1 cellular context compared by ENCODE assay signal in the genomic region with DNA sequence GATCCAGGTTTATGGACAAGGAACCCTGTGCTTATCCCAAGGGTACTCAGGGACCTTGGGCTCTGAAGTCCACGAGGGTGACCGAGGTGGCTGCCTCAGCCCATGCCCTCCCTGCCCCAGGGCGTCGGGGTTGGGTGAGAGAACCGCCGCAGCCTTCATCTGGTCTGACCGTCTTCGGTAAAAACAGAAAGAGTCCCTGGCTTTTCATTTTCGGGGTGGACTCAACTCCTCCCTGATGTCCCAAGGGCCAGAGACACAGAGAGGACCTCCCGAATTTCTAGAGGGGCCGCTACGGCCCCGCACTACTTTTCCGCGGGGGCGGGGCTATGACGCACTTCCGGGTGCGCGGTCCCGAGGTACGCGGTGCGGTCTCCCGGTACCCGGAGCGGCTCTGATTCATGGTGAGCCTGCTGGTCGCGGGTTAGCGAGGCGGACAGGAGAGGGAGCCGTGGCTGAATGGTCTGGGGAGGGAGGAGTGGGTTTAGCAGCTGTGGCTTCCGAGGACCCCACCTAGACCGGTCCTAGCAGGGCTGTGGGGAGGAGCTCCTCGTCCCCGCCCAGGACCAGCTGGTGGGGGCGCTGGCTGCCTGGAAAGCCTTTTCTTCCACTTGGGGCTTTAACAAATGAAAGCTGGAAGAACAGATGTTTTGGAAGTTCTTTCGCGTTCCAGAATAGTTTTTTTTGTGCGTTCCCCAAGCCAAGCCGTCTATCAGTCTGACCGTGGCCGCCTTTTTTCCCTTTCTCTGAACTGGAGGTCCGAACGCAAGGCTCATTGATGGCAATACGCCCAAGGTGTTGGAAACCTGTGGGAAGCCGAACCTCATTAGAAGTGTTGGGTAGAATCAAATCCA.
TF ChIP-seq lines count a peak whose summit lies in the region.

A gene (plus strand): TSS at position 334 of the 851 bp plus-strand sequence. CDS start 7,233 bp downstream, outside the sequence.

TF ChIP-seq in K562, 482 proteins besides CTCF, POLR2A, EP300 and RAD21 (continued from another document and continues in another):
- TF ChIP-seq, protein P1, sequence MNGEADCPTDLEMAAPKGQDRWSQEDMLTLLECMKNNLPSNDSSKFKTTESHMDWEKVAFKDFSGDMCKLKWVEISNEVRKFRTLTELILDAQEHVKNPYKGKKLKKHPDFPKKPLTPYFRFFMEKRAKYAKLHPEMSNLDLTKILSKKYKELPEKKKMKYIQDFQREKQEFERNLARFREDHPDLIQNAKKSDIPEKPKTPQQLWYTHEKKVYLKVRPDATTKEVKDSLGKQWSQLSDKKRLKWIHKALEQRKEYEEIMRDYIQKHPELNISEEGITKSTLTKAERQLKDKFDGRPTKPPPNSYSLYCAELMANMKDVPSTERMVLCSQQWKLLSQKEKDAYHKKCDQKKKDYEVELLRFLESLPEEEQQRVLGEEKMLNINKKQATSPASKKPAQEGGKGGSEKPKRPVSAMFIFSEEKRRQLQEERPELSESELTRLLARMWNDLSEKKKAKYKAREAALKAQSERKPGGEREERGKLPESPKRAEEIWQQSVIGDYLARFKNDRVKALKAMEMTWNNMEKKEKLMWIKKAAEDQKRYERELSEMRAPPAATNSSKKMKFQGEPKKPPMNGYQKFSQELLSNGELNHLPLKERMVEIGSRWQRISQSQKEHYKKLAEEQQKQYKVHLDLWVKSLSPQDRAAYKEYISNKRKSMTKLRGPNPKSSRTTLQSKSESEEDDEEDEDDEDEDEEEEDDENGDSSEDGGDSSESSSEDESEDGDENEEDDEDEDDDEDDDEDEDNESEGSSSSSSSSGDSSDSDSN (IDR thresholded peaks at IDR 0.05; ENCODE audit: borderline replicate concordance in 1 of 2, low read depth in 2 of 2, low read length in 2 of 2) = peak; percentile 25 to 59; a peak in 1 of 4 replicates
- peak; percentile 27; the same call in 1 of the 2 replicates for TF ChIP-seq KLF1 (tag; IDR thresholded peaks at IDR 0.05)
- TF ChIP-seq DDX20 (tag; IDR thresholded peaks at IDR 0.05; ENCODE audit: low read depth) = no peak
- TF ChIP-seq, protein P2, sequence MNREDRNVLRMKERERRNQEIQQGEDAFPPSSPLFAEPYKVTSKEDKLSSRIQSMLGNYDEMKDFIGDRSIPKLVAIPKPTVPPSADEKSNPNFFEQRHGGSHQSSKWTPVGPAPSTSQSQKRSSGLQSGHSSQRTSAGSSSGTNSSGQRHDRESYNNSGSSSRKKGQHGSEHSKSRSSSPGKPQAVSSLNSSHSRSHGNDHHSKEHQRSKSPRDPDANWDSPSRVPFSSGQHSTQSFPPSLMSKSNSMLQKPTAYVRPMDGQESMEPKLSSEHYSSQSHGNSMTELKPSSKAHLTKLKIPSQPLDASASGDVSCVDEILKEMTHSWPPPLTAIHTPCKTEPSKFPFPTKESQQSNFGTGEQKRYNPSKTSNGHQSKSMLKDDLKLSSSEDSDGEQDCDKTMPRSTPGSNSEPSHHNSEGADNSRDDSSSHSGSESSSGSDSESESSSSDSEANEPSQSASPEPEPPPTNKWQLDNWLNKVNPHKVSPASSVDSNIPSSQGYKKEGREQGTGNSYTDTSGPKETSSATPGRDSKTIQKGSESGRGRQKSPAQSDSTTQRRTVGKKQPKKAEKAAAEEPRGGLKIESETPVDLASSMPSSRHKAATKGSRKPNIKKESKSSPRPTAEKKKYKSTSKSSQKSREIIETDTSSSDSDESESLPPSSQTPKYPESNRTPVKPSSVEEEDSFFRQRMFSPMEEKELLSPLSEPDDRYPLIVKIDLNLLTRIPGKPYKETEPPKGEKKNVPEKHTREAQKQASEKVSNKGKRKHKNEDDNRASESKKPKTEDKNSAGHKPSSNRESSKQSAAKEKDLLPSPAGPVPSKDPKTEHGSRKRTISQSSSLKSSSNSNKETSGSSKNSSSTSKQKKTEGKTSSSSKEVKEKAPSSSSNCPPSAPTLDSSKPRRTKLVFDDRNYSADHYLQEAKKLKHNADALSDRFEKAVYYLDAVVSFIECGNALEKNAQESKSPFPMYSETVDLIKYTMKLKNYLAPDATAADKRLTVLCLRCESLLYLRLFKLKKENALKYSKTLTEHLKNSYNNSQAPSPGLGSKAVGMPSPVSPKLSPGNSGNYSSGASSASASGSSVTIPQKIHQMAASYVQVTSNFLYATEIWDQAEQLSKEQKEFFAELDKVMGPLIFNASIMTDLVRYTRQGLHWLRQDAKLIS (CRISPR knock-in tag; IDR thresholded peaks at IDR 0.05) = peak; percentile 66; the same call in 1 of the 2 replicates
- no peak for TF ChIP-seq ZNF175 (CRISPR knock-in tag; IDR thresholded peaks at IDR 0.05; ENCODE audit: low read depth)
- TF ChIP-seq HNRNPK (IDR thresholded peaks at IDR 0.05; ENCODE audit: low read depth, low read length, poor library complexity, severe bottlenecking) = no peak
- 0 out of 2 replicates have a peak, but pooled peaks have one; percentile 55 for TF ChIP-seq XRCC5 (IDR thresholded peaks at IDR 0.05; ENCODE audit: low read depth, low read length)
- TF ChIP-seq, protein P3, sequence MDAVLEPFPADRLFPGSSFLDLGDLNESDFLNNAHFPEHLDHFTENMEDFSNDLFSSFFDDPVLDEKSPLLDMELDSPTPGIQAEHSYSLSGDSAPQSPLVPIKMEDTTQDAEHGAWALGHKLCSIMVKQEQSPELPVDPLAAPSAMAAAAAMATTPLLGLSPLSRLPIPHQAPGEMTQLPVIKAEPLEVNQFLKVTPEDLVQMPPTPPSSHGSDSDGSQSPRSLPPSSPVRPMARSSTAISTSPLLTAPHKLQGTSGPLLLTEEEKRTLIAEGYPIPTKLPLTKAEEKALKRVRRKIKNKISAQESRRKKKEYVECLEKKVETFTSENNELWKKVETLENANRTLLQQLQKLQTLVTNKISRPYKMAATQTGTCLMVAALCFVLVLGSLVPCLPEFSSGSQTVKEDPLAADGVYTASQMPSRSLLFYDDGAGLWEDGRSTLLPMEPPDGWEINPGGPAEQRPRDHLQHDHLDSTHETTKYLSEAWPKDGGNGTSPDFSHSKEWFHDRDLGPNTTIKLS (IDR thresholded peaks at IDR 0.05; ENCODE audit: borderline replicate concordance, low read depth) = peak; percentile 81
- TF ChIP-seq ZBTB17 (CRISPR knock-in tag; IDR thresholded peaks at IDR 0.05) = peak; percentile 35; the same call in 1 of the 2 replicates
- TF ChIP-seq EHMT2 (IDR thresholded peaks at IDR 0.05) = peak; percentile 62; the same call in 1 of the 2 replicates
- TF ChIP-seq RHOXF2B (CRISPR knock-in tag; conservative IDR thresholded peaks at IDR 0.05) = no peak
- TF ChIP-seq, protein P4, sequence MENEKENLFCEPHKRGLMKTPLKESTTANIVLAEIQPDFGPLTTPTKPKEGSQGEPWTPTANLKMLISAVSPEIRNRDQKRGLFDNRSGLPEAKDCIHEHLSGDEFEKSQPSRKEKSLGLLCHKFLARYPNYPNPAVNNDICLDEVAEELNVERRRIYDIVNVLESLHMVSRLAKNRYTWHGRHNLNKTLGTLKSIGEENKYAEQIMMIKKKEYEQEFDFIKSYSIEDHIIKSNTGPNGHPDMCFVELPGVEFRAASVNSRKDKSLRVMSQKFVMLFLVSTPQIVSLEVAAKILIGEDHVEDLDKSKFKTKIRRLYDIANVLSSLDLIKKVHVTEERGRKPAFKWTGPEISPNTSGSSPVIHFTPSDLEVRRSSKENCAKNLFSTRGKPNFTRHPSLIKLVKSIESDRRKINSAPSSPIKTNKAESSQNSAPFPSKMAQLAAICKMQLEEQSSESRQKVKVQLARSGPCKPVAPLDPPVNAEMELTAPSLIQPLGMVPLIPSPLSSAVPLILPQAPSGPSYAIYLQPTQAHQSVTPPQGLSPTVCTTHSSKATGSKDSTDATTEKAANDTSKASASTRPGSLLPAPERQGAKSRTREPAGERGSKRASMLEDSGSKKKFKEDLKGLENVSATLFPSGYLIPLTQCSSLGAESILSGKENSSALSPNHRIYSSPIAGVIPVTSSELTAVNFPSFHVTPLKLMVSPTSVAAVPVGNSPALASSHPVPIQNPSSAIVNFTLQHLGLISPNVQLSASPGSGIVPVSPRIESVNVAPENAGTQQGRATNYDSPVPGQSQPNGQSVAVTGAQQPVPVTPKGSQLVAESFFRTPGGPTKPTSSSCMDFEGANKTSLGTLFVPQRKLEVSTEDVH (IDR thresholded peaks at IDR 0.05; ENCODE audit: low read depth, partially characterized antibody) = peak; percentile 91
- TF ChIP-seq, protein P5, sequence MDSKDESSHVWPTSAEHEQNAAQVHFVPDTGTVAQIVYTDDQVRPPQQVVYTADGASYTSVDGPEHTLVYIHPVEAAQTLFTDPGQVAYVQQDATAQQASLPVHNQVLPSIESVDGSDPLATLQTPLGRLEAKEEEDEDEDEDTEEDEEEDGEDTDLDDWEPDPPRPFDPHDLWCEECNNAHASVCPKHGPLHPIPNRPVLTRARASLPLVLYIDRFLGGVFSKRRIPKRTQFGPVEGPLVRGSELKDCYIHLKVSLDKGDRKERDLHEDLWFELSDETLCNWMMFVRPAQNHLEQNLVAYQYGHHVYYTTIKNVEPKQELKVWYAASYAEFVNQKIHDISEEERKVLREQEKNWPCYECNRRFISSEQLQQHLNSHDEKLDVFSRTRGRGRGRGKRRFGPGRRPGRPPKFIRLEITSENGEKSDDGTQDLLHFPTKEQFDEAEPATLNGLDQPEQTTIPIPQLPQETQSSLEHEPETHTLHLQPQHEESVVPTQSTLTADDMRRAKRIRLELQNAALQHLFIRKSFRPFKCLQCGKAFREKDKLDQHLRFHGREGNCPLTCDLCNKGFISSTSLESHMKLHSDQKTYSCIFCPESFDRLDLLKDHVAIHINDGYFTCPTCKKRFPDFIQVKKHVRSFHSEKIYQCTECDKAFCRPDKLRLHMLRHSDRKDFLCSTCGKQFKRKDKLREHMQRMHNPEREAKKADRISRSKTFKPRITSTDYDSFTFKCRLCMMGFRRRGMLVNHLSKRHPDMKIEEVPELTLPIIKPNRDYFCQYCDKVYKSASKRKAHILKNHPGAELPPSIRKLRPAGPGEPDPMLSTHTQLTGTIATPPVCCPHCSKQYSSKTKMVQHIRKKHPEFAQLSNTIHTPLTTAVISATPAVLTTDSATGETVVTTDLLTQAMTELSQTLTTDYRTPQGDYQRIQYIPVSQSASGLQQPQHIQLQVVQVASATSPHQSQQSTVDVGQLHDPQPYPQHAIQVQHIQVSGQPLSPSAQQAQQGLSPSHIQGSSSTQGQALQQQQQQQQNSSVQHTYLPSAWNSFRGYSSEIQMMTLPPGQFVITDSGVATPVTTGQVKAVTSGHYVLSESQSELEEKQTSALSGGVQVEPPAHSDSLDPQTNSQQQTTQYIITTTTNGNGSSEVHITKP (IDR thresholded peaks at IDR 0.05; ENCODE audit: partially characterized antibody) = peak; percentile 34
- TF ChIP-seq, protein P6, sequence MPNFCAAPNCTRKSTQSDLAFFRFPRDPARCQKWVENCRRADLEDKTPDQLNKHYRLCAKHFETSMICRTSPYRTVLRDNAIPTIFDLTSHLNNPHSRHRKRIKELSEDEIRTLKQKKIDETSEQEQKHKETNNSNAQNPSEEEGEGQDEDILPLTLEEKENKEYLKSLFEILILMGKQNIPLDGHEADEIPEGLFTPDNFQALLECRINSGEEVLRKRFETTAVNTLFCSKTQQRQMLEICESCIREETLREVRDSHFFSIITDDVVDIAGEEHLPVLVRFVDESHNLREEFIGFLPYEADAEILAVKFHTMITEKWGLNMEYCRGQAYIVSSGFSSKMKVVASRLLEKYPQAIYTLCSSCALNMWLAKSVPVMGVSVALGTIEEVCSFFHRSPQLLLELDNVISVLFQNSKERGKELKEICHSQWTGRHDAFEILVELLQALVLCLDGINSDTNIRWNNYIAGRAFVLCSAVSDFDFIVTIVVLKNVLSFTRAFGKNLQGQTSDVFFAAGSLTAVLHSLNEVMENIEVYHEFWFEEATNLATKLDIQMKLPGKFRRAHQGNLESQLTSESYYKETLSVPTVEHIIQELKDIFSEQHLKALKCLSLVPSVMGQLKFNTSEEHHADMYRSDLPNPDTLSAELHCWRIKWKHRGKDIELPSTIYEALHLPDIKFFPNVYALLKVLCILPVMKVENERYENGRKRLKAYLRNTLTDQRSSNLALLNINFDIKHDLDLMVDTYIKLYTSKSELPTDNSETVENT (CRISPR knock-in tag; IDR thresholded peaks at IDR 0.05) = peak; percentile 38; the same call in 1 of the 2 replicates
- TF ChIP-seq SMARCE1 (IDR thresholded peaks at IDR 0.05) = peak; percentile 48; the same call in 1 of the 2 replicates
- TF ChIP-seq, protein P7, sequence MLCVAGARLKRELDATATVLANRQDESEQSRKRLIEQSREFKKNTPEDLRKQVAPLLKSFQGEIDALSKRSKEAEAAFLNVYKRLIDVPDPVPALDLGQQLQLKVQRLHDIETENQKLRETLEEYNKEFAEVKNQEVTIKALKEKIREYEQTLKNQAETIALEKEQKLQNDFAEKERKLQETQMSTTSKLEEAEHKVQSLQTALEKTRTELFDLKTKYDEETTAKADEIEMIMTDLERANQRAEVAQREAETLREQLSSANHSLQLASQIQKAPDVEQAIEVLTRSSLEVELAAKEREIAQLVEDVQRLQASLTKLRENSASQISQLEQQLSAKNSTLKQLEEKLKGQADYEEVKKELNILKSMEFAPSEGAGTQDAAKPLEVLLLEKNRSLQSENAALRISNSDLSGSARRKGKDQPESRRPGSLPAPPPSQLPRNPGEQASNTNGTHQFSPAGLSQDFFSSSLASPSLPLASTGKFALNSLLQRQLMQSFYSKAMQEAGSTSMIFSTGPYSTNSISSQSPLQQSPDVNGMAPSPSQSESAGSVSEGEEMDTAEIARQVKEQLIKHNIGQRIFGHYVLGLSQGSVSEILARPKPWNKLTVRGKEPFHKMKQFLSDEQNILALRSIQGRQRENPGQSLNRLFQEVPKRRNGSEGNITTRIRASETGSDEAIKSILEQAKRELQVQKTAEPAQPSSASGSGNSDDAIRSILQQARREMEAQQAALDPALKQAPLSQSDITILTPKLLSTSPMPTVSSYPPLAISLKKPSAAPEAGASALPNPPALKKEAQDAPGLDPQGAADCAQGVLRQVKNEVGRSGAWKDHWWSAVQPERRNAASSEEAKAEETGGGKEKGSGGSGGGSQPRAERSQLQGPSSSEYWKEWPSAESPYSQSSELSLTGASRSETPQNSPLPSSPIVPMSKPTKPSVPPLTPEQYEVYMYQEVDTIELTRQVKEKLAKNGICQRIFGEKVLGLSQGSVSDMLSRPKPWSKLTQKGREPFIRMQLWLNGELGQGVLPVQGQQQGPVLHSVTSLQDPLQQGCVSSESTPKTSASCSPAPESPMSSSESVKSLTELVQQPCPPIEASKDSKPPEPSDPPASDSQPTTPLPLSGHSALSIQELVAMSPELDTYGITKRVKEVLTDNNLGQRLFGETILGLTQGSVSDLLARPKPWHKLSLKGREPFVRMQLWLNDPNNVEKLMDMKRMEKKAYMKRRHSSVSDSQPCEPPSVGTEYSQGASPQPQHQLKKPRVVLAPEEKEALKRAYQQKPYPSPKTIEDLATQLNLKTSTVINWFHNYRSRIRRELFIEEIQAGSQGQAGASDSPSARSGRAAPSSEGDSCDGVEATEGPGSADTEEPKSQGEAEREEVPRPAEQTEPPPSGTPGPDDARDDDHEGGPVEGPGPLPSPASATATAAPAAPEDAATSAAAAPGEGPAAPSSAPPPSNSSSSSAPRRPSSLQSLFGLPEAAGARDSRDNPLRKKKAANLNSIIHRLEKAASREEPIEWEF (CRISPR knock-in tag; IDR thresholded peaks at IDR 0.05) = no peak
- TF ChIP-seq, protein P8, sequence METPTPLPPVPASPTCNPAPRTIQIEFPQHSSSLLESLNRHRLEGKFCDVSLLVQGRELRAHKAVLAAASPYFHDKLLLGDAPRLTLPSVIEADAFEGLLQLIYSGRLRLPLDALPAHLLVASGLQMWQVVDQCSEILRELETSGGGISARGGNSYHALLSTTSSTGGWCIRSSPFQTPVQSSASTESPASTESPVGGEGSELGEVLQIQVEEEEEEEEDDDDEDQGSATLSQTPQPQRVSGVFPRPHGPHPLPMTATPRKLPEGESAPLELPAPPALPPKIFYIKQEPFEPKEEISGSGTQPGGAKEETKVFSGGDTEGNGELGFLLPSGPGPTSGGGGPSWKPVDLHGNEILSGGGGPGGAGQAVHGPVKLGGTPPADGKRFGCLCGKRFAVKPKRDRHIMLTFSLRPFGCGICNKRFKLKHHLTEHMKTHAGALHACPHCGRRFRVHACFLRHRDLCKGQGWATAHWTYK (CRISPR knock-in tag; IDR thresholded peaks at IDR 0.05) = 0 out of 2 replicates have a peak, but pooled peaks have one; percentile 18
